In genomic region chr19:43755256-43755801, GRCh38 we compare ENCODE assay signal across 8 cellular contexts. TPM values are rescaled to one million over a fixed set of nuclear protein-coding genes. Genes with fewer than 3 reads are reported as not detected.
DNase-seq lines count a peak whose midpoint lies in the region; ATAC-seq and TF ChIP-seq lines count a peak whose summit lies in the region.

No MANE protein-coding gene starts in this region.

- ATAC-seq in GM19324 (IDR thresholded peaks at IDR 0.05; ENCODE audit: low FRiP score, unreplicated experiment), result peak; percentile 24
- ATAC-seq in heart right ventricle, result peak; percentile 61 to 89 (median 72)

- intact Hi-C loops in heart right ventricle (cut with DNase I) (loop anchor here in 1 of 10 donors (1.0 kb wide), 1 partner anchor 87 kb away; no protein-coding TSS in a partner anchor), posterior vena cava (cut with DNase I) (no loop called here)

- H3K27me3 ChIP-seq in heart right ventricle, result no peaks in the 10 kb centered on the region

- H3K9me3 ChIP-seq in heart right ventricle, result no peaks in the 10 kb centered on the region

- H3K27ac ChIP-seq in adipose tissue (ENCODE audit: low read depth, low read length) (peak overlapping the region; percentile 96), heart right ventricle (peak overlapping the region; percentile 30 to 100 (median 98)), urinary bladder (ENCODE audit: low read depth) (peak overlapping the region; percentile 98)

- peaks cover 0 to 66% (median 22%) of the 10 kb centered on the region in 9 donors for H3K4me1 ChIP-seq in heart right ventricle
- H3K4me1 ChIP-seq in urinary bladder (ENCODE audit: insufficient read depth), result peaks cover 3% of the 10 kb centered on the region

- no peak for TF ChIP-seq CTCF in heart right ventricle (IDR thresholded peaks at IDR 0.05)

- DNase-seq in ACHN (peak; percentile 64), NCI-H128 (lab: John Stamatoyannopoulos, UW; ENCODE audit: unreplicated experiment) (peak; percentile 71), SW480 (ENCODE audit: low spot score) (peak; percentile 87), heart right ventricle (peak; percentile 86 to 88), posterior vena cava (ENCODE audit: low spot score) (peak; percentile 94)

- H3K36me3 ChIP-seq in heart right ventricle (peaks cover 0 to 18% (median 2%) of the 10 kb centered on the region in 9 donors), urinary bladder (ENCODE audit: insufficient read depth) (no peaks in the 10 kb centered on the region)

- peak overlapping the region; percentile 46 to 89 (median 75) for H3K4me3 ChIP-seq in heart right ventricle
- H3K4me3 ChIP-seq in urinary bladder (ENCODE audit: low read depth, low read length), result peak overlapping the region; percentile 46

- in situ Hi-C loops in ACHN (cut with HindIII; ENCODE audit: low pct_ligation_motif_present, low pct_unique_long_range_greater_than_20kb, low sequenced_read_pairs), result no loop called here

- WGBS in adipose tissue, 3 donors, result 0 to 2% (median 1%) methylated on average over 28 of the region's 28 CpGs
- WGBS in heart right ventricle, 2 donors, result 0 to 1% methylated on average over 28 of the region's 28 CpGs
- under 1% methylated on average over 28 of the region's 28 CpGs for WGBS in urinary bladder

RNA-seq across cellular contexts. Expression of gene SMG9, which starts 0.6 kb away (rescaled TPM):
- polyA plus RNA-seq in adipose tissue (10 to 100 TPM in 2 of 3 donors, 1 to 10 TPM in 1; 6.9 to 16.0 (median 10.5) TPM), heart right ventricle (10 to 100 TPM; 20.3 to 30.4 TPM), urinary bladder (29.6 TPM)
- total RNA-seq in heart right ventricle (10 to 100 TPM in 9 of 10 donors, 1 to 10 TPM in 1; 10.0 to 19.4 (median 13.3) TPM), posterior vena cava (10 to 100 TPM; 35.3 to 40.4 TPM), urinary bladder (12.5 TPM)

RNA-seq across cellular contexts. Expression of gene KCNN4, which starts 25.4 kb away (rescaled TPM):
- 1 to 10 TPM in 2 of 3 donors, under 1 TPM in 1; 0.55 to 3.4 (median 2.4) TPM for polyA plus RNA-seq in adipose tissue
- total RNA-seq in heart right ventricle, result 1 to 10 TPM in 3 of 10 donors, under 1 TPM in 7; 0.34 to 1.6 (median 0.69) TPM
- 1 to 10 TPM; 1.2 to 1.4 TPM for polyA plus RNA-seq in heart right ventricle
- 1 to 10 TPM; 4.0 to 5.8 TPM for total RNA-seq in posterior vena cava
- 4.3 TPM for total RNA-seq in urinary bladder
- polyA plus RNA-seq in urinary bladder, result 14.3 TPM

RNA-seq across cellular contexts. Expression of gene IRGC, which starts 39.5 kb away (rescaled TPM):
- not detected for polyA plus RNA-seq in adipose tissue
- not detected for total RNA-seq in heart right ventricle
- polyA plus RNA-seq in heart right ventricle, result not detected
- not detected for total RNA-seq in posterior vena cava
- not detected for total RNA-seq in urinary bladder
- not detected for polyA plus RNA-seq in urinary bladder

RNA-seq across cellular contexts. Expression of gene LYPD5, which starts 46.9 kb away (rescaled TPM):
- polyA plus RNA-seq in adipose tissue, result 1 to 10 TPM in 1 of 3 donors, under 1 TPM in 2; 0.09 to 1.9 (median 0.22) TPM
- total RNA-seq in heart right ventricle, result 1 to 10 TPM in 5 of 10 donors, under 1 TPM in 5; 0.24 to 5.3 (median 0.90) TPM
- 1 to 10 TPM in 1 of 2 donors, under 1 TPM in 1; 0.37 to 1.2 TPM for polyA plus RNA-seq in heart right ventricle
- 1 to 10 TPM; 2.5 to 4.0 TPM for total RNA-seq in posterior vena cava
- total RNA-seq in urinary bladder, result 0.58 TPM
- polyA plus RNA-seq in urinary bladder, result 1.3 TPM

Comparison
In these comparisons a context has a peak if more than half of its experiments do, and no peak if none do; other contexts are left out.
1. Peak in every context shown above with its lines: DNase-seq, ATAC-seq, H3K4me3 ChIP-seq and H3K27ac ChIP-seq.